Comparison of ENCODE assay signal across 11 cellular contexts in the genomic region with DNA sequence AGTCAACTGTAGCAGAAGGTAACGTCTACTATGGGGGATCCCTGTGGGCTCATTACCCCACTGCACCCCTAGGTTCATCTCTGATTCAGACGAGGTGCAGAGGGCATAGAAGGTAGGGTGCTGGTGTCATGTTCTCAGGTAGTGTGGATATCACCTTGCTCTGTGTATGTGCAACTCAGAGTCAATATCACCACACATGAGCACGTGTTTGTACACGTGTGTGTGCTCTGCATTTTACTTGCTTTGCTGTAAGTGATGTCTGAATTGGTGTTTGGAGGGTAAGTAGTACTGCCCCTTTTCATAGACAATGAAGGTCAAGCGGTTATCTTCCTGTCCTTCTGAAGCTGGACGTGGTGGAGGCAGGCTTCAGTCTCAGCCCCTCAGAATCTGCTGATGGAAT. TPM values are rescaled to one million over a fixed set of nuclear protein-coding genes. Genes with fewer than 3 reads are reported as not detected.
"Had no signal": no experiment of that assay in that cellular context is flagged by ENCODE, and none has a peak within 500 bp of the region (broad histone marks: within the 10 kb centered on the region; RNA-seq: fewer than 3 reads in every experiment).

No MANE protein-coding gene starts in this region.

- H2AFZ ChIP-seq: GM23248, GM23338 had no signal

- FAIRE-seq: H1, H54 had no signal

- H3K4me3 ChIP-seq: GM23248, GM23338, HAP-1 had no signal

- H3K9me3 ChIP-seq: HAP-1 had no signal

- H3K4me2 ChIP-seq: GM23338 had no signal

- H3K4me3 Mint-ChIP-seq: GM23338, H9, HFFc6 had no signal

- DNase-seq: GM23248, GOT3, H7, H9, HCEC 1CT, HFFc6 had no signal

- H3K27ac Mint-ChIP-seq: GM23338, H9, HFFc6 had no signal

- H3K27ac ChIP-seq: GM23248 had no signal

- H3K4me1 Mint-ChIP-seq: GM23338 had no signal

- H3K36me3 ChIP-seq: HAP-1 had no signal

- H3K9ac ChIP-seq: GM23248 had no signal

- H3K4me1 ChIP-seq: HAP-1 had no signal

- ATAC-seq: GM23338, HCT116 had no signal

RNA-seq across cellular contexts. Expression of a gene that starts 10.4 kb away (rescaled TPM):
- total RNA-seq: GM23248, H1 had no signal
- polyA plus RNA-seq: GM23248 had no signal
